29 cellular contexts compared by ENCODE assay signal in genomic region chr7:50353894-50354595, GRCh38. TPM values are rescaled to one million over a fixed set of nuclear protein-coding genes. Genes with fewer than 3 reads are reported as not detected.
A peak's percentile ranks its signal among the peaks of the same experiment; 100 is the strongest.
DNase-seq lines count a peak whose midpoint lies in the region; ATAC-seq, FAIRE-seq and TF ChIP-seq lines count a peak whose summit lies in the region.
"Had no signal": no experiment of that assay in that cellular context is flagged by ENCODE, and none has a peak within 500 bp of the region (broad histone marks: within the 10 kb centered on the region; RNA-seq: fewer than 3 reads in every experiment).

No MANE protein-coding gene starts in this region.

- no peaks in the 10 kb centered on the region for H3K27me3 Mint-ChIP-seq in T-helper 2 cell treated with Interferon-gamma antibody and Interleukin-4, amounts not matched to agents 5 μg/mL and 100 μg/mL, for 36 hours (ENCODE audit: low read depth)
- H3K27me3 Mint-ChIP-seq in CD8-positive, alpha-beta T cell (ENCODE audit: low read depth) = no peaks in the 10 kb centered on the region
- no peaks in the 10 kb centered on the region for H3K27me3 Mint-ChIP-seq in activated T-cell treated with anti-CD3 and anti-CD28 coated beads, Interleukin-2, amount 50 U/mL, for 72 hours (ENCODE audit: low read depth)
- no peaks in the 10 kb centered on the region for H3K27me3 Mint-ChIP-seq in naive B cell

- peak overlapping the region; percentile 70 for H3K4me3 Mint-ChIP-seq in T-helper 2 cell treated with Interferon-gamma antibody and Interleukin-4, amounts not matched to agents 5 μg/mL and 100 μg/mL, for 36 hours
- H3K4me3 Mint-ChIP-seq in CD8-positive, alpha-beta T cell = peak overlapping the region; percentile 60
- H3K4me3 Mint-ChIP-seq in activated T-cell treated with anti-CD3 and anti-CD28 coated beads, Interleukin-2, amount 50 U/mL, for 72 hours = peak overlapping the region; percentile 78 to 84
- peak overlapping the region in 1 of 8 donors; percentile 30 for H3K4me3 Mint-ChIP-seq in naive B cell
- H3K4me3 Mint-ChIP-seq: brain had no signal

- H3K27ac Mint-ChIP-seq in T-helper 2 cell treated with Interferon-gamma antibody and Interleukin-4, amounts not matched to agents 5 μg/mL and 100 μg/mL, for 36 hours = peak overlapping the region; percentile 85
- H3K27ac Mint-ChIP-seq in CD8-positive, alpha-beta T cell = peak overlapping the region; percentile 95
- H3K27ac Mint-ChIP-seq in activated T-cell treated with anti-CD3 and anti-CD28 coated beads, Interleukin-2, amount 50 U/mL, for 72 hours = peak overlapping the region; percentile 97
- peak overlapping the region; percentile 78 to 95 (median 90) for H3K27ac Mint-ChIP-seq in naive B cell
- H3K27ac Mint-ChIP-seq: brain had no signal

- H3K27ac ChIP-seq in CD8-positive, alpha-beta T cell (ENCODE audit: low read depth, low read length) = peak overlapping the region; percentile 67
- no peak overlapping the region for H3K27ac ChIP-seq in pancreas
- H3K27ac ChIP-seq: coronary artery, GM23248, RWPE1 had no signal

- no peaks in the 10 kb centered on the region for H3K27me3 ChIP-seq in CD8-positive, alpha-beta T cell (ENCODE audit: insufficient read depth, low read length)
- no peaks in the 10 kb centered on the region for H3K27me3 ChIP-seq in pancreas

- peaks cover 92% of the 10 kb centered on the region for H3K4me1 Mint-ChIP-seq in T-helper 2 cell treated with Interferon-gamma antibody and Interleukin-4, amounts not matched to agents 5 μg/mL and 100 μg/mL, for 36 hours (ENCODE audit: low read depth)
- H3K4me1 Mint-ChIP-seq in CD8-positive, alpha-beta T cell (ENCODE audit: low read depth) = peaks cover 98% of the 10 kb centered on the region
- H3K4me1 Mint-ChIP-seq in activated T-cell treated with anti-CD3 and anti-CD28 coated beads, Interleukin-2, amount 50 U/mL, for 72 hours (ENCODE audit: low read depth) = peaks cover 64% of the 10 kb centered on the region
- peaks cover 82 to 96% (median 91%) of the 10 kb centered on the region in 3 donors for H3K4me1 Mint-ChIP-seq in naive B cell

- H3K36me3 Mint-ChIP-seq in T-helper 2 cell treated with Interferon-gamma antibody and Interleukin-4, amounts not matched to agents 5 μg/mL and 100 μg/mL, for 36 hours (ENCODE audit: low read depth) = peaks cover 85% of the 10 kb centered on the region
- peaks cover 86% of the 10 kb centered on the region for H3K36me3 Mint-ChIP-seq in CD8-positive, alpha-beta T cell
- peaks cover 35 to 68% of the 10 kb centered on the region in 2 donors for H3K36me3 Mint-ChIP-seq in activated T-cell treated with anti-CD3 and anti-CD28 coated beads, Interleukin-2, amount 50 U/mL, for 72 hours (ENCODE audit: insufficient read depth in 2 of 2)
- H3K36me3 Mint-ChIP-seq in naive B cell = peaks cover 17 to 40% of the 10 kb centered on the region in 2 donors
- H3K36me3 Mint-ChIP-seq: brain had no signal

- no peak overlapping the region for H3K4me3 ChIP-seq in CD8-positive, alpha-beta T cell (ENCODE audit: low read depth, low read length)
- H3K4me3 ChIP-seq in pancreas = no peak overlapping the region
- H3K4me3 ChIP-seq: coronary artery, GM12878, GM23248 had no signal

- TF ChIP-seq CTCF in CD8-positive, alpha-beta T cell (IDR thresholded peaks at IDR 0.05) = no peak
- no peak for TF ChIP-seq CTCF in pancreas (IDR thresholded peaks at IDR 0.05)

- H3K4me1 ChIP-seq in CD8-positive, alpha-beta T cell (ENCODE audit: insufficient read depth, low read length) = peaks cover 98% of the 10 kb centered on the region
- no peaks in the 10 kb centered on the region for H3K4me1 ChIP-seq in pancreas
- H3K4me1 ChIP-seq: BE2C had no signal

- peaks cover 25% of the 10 kb centered on the region for H3K36me3 ChIP-seq in CD8-positive, alpha-beta T cell (ENCODE audit: insufficient read depth, low read length)
- H3K36me3 ChIP-seq in pancreas = no peaks in the 10 kb centered on the region
- H3K36me3 ChIP-seq: BE2C had no signal

- CTCF ChIA-PET in CD8-positive, alpha-beta T cell (lab: Charles Lee) = interaction anchor here (0.8 to 20.8 kb wide), 3 partner anchors 12 to 37 kb away, joined by 3 to 494 read pairs (median 6); partner anchors contain the start of gene IKZF1

- POLR2A ChIA-PET in CD8-positive, alpha-beta T cell (lab: Charles Lee) = interaction anchor here (1.4 to 45.4 kb wide), 5 partner anchors 9 to 37 kb away, joined by 4 to 1039 read pairs (median 13); partner anchors contain the start of gene IKZF1

- no peak for DNase-seq in T-helper 2 cell treated with Interferon-gamma antibody and Interleukin-4, amounts not matched to agents 5 μg/mL and 100 μg/mL, for 36 hours (ENCODE audit: low spot score)
- no peak for DNase-seq in T-helper 2 cell
- no peak for DNase-seq in CD8-positive, alpha-beta T cell
- no peak for DNase-seq in activated T-cell treated with anti-CD3 and anti-CD28 coated beads, Interleukin-2, amount 50 U/mL, for 72 hours
- DNase-seq in naive B cell = no peak
- DNase-seq in SIG-M5 treated with dmso at 0.1 percent for 504 hours (lab: John Stamatoyannopoulos, UW; ENCODE audit: unreplicated experiment) = no peak
- no peak for DNase-seq in pancreas
- DNase-seq: BE2C; DMS 273 treated with DMSO at 0.1 percent for 48 hours; GDM1; GM23248; hippocampal formation; Kasumi-1; mammary epithelial cell; NCI-H1048; NCI-H2029; NK-92 treated with Interleukin-12 subunit alpha and Interleukin-12 subunit beta, amount 100 ng/mL, for 24 hours; posterior cingulate gyrus; stimulated activated CD4-positive, alpha-beta T cell treated with anti-CD3 and anti-CD28 coated beads, Interleukin-1b, Interleukin-23, amount 100 ng/mL, for 48 hours had no signal

- no peaks in the 10 kb centered on the region for H3K9me3 Mint-ChIP-seq in T-helper 2 cell treated with Interferon-gamma antibody and Interleukin-4, amounts not matched to agents 5 μg/mL and 100 μg/mL, for 36 hours
- no peaks in the 10 kb centered on the region for H3K9me3 Mint-ChIP-seq in CD8-positive, alpha-beta T cell
- H3K9me3 Mint-ChIP-seq in activated T-cell treated with anti-CD3 and anti-CD28 coated beads, Interleukin-2, amount 50 U/mL, for 72 hours = peaks cover 0 to 2% of the 10 kb centered on the region in 2 donors
- H3K9me3 Mint-ChIP-seq in naive B cell = no peaks in the 10 kb centered on the region
- H3K9me3 Mint-ChIP-seq: brain had no signal

- ATAC-seq in CD8-positive, alpha-beta T cell = no peak
- no peak for ATAC-seq in activated T-cell treated with anti-CD3 and anti-CD28 coated beads, Interleukin-2, amount 50 U/mL, for 72 hours (replicated peaks in 1 of 2)
- ATAC-seq in naive B cell (ENCODE audit: low read depth in 2 of 2) (no peak), HG03457 (IDR thresholded peaks at IDR 0.05; ENCODE audit: unreplicated experiment) (no peak), pancreas (no peak)
- ATAC-seq: GM12878 had no signal

- no peak for FAIRE-seq in pancreas (lab: Jason Lieb, UNC)
- FAIRE-seq: GM12878, keratinocyte had no signal

- H3K9me3 ChIP-seq in CD8-positive, alpha-beta T cell (ENCODE audit: low read length) = no peaks in the 10 kb centered on the region
- no peaks in the 10 kb centered on the region for H3K9me3 ChIP-seq in pancreas
- H3K9me3 ChIP-seq: BE2C had no signal

- WGBS in pancreas, 2 donors = 46 to 53% methylated on average over 9 of the region's 9 CpGs

- intact Hi-C loops in CD8-positive, alpha-beta T cell (cut with DNase I, micrococcal nuclease) = no loop called here
- intact Hi-C loops in pancreas (cut with DNase I) = no loop called here

RNA-seq across cellular contexts. Expression of gene IKZF1, which starts 49.5 kb away (rescaled TPM):
- total RNA-seq in CD8-positive, alpha-beta T cell = 100 to 1,000 TPM; 248 TPM
- total RNA-seq in activated T-cell treated with anti-CD3 and anti-CD28 coated beads, Interleukin-2, amount 50 U/mL, for 72 hours = 100 to 1,000 TPM; 427 to 504 TPM
- 100 to 1,000 TPM; 127 to 347 (median 205) TPM for polyA plus RNA-seq in naive B cell (ENCODE audit: low read depth in 6 of 6)
- 1 to 10 TPM in 5 of 6 donors, under 1 TPM in 1; 0.93 to 8.1 (median 2.6) TPM for total RNA-seq in pancreas
- polyA plus RNA-seq in pancreas = under 1 TPM; 0.70 to 0.87 TPM
- total RNA-seq: A172, fibroblast of villous mesenchyme, GM23248, HT1080, mammary epithelial cell, myocyte had no signal
- polyA plus RNA-seq: GM23248, keratinocyte had no signal

Comparison
In these comparisons a context has a peak if more than half of its experiments do, and no peak if none do; other contexts are left out.
1. RNA of gene IKZF1, which starts 49.5 kb away (total RNA-seq): 427 to 504 TPM in activated T-cell treated with anti-CD3 and anti-CD28 coated beads, Interleukin-2, amount 50 U/mL, for 72 hours and 248 TPM in CD8-positive, alpha-beta T cell; 0.93 to 8.1 TPM in pancreas; every median in the first group is over 10 times any median in the second.
2. Peak in every context shown above with its lines, with median percentiles within 50 percentile points of each other: H3K27ac Mint-ChIP-seq.